ENCODE assay signal across 1 cellular context in genomic region chr5:55546991-55547390, GRCh38.
TF ChIP-seq lines count a peak whose summit lies in the region.

No MANE protein-coding gene starts in this region.

TF ChIP-seq in WTC11, 78 proteins besides CTCF, POLR2A, EP300 and RAD21 (continued from another document):
- TF ChIP-seq E2F4 (CRISPR knock-in tag; IDR thresholded peaks at IDR 0.05; ENCODE audit: borderline replicate concordance, low read depth) = no peak
- no peak for TF ChIP-seq ETV6 (CRISPR knock-in tag; IDR thresholded peaks at IDR 0.05)
- no peak for TF ChIP-seq ZNF317 (CRISPR knock-in tag; IDR thresholded peaks at IDR 0.05; ENCODE audit: borderline replicate concordance, low read depth)
- TF ChIP-seq ZMAT4 (CRISPR knock-in tag; IDR thresholded peaks at IDR 0.05) = no peak
